1 cellular context compared by ENCODE assay signal in the genomic region with DNA sequence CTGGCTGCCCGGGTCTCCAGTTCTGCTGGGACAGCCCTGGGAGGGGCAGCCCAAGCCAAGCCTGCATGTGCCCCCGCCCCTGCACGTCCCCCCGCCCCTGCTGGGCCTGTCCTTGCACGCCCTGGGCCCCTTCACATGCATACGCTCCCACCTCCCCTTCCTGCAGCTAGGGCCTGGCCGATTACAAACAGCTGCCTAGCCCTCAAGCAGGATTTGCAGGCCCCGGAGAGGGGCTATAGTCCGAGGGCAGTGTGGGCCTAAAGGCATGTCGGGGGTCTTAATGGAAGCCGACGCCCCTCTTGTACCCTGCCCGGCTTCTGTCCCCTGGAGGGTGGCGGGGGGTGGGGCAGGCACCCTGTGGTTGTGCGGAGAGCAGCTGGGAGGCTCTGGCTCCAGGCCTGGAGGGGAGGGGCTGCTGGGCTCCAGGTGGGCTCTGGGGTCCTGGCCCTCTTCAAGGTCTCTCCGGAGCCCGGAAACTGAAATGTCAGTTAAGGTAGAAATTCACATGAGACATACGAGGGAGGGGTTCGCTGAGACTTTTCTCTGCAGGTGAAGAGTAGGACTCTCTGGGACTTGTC.
TF ChIP-seq lines count a peak whose summit lies in the region.

No MANE protein-coding gene starts in this region.

TF ChIP-seq in GM23338, 12 proteins besides CTCF, POLR2A, EP300 and RAD21 (continued from another document):
- TF ChIP-seq, protein P1, sequence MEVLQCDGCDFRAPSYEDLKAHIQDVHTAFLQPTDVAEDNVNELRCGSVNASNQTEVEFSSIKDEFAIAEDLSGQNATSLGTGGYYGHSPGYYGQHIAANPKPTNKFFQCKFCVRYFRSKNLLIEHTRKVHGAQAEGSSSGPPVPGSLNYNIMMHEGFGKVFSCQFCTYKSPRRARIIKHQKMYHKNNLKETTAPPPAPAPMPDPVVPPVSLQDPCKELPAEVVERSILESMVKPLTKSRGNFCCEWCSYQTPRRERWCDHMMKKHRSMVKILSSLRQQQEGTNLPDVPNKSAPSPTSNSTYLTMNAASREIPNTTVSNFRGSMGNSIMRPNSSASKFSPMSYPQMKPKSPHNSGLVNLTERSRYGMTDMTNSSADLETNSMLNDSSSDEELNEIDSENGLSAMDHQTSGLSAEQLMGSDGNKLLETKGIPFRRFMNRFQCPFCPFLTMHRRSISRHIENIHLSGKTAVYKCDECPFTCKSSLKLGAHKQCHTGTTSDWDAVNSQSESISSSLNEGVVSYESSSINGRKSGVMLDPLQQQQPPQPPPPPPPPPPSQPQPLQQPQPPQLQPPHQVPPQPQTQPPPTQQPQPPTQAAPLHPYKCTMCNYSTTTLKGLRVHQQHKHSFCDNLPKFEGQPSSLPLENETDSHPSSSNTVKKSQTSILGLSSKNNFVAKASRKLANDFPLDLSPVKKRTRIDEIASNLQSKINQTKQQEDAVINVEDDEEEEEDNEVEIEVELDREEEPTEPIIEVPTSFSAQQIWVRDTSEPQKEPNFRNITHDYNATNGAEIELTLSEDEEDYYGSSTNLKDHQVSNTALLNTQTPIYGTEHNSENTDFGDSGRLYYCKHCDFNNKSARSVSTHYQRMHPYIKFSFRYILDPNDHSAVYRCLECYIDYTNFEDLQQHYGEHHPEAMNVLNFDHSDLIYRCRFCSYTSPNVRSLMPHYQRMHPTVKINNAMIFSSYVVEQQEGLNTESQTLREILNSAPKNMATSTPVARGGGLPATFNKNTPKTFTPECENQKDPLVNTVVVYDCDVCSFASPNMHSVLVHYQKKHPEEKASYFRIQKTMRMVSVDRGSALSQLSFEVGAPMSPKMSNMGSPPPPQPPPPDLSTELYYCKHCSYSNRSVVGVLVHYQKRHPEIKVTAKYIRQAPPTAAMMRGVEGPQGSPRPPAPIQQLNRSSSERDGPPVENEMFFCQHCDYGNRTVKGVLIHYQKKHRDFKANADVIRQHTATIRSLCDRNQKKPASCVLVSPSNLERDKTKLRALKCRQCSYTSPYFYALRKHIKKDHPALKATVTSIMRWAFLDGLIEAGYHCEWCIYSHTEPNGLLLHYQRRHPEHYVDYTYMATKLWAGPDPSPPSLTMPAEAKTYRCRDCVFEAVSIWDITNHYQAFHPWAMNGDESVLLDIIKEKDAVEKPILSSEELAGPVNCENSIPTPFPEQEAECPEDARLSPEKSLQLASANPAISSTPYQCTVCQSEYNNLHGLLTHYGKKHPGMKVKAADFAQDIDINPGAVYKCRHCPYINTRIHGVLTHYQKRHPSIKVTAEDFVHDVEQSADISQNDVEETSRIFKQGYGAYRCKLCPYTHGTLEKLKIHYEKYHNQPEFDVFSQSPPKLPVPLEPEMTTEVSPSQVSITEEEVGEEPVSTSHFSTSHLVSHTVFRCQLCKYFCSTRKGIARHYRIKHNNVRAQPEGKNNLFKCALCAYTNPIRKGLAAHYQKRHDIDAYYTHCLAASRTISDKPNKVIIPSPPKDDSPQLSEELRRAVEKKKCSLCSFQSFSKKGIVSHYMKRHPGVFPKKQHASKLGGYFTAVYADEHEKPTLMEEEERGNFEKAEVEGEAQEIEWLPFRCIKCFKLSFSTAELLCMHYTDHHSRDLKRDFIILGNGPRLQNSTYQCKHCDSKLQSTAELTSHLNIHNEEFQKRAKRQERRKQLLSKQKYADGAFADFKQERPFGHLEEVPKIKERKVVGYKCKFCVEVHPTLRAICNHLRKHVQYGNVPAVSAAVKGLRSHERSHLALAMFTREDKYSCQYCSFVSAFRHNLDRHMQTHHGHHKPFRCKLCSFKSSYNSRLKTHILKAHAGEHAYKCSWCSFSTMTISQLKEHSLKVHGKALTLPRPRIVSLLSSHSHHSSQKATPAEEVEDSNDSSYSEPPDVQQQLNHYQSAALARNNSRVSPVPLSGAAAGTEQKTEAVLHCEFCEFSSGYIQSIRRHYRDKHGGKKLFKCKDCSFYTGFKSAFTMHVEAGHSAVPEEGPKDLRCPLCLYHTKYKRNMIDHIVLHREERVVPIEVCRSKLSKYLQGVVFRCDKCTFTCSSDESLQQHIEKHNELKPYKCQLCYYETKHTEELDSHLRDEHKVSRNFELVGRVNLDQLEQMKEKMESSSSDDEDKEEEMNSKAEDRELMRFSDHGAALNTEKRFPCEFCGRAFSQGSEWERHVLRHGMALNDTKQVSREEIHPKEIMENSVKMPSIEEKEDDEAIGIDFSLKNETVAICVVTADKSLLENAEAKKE (CRISPR knock-in tag; IDR thresholded peaks at IDR 0.05) = no peak
- TF ChIP-seq ZNF114 (CRISPR knock-in tag; IDR thresholded peaks at IDR 0.05) = no peak
- TF ChIP-seq, protein P2, sequence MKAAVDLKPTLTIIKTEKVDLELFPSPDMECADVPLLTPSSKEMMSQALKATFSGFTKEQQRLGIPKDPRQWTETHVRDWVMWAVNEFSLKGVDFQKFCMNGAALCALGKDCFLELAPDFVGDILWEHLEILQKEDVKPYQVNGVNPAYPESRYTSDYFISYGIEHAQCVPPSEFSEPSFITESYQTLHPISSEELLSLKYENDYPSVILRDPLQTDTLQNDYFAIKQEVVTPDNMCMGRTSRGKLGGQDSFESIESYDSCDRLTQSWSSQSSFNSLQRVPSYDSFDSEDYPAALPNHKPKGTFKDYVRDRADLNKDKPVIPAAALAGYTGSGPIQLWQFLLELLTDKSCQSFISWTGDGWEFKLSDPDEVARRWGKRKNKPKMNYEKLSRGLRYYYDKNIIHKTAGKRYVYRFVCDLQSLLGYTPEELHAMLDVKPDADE (IDR thresholded peaks at IDR 0.05) = no peak
